Comparison of ENCODE assay signal across 37 cellular contexts in genomic region chr16:5448798-5449197, GRCh38.
DNase-seq lines count a peak whose midpoint lies in the region; ATAC-seq, FAIRE-seq and TF ChIP-seq lines count a peak whose summit lies in the region.
"Had no signal": no experiment of that assay in that cellular context is flagged by ENCODE, and none has a peak within 500 bp of the region (broad histone marks: within the 10 kb centered on the region; RNA-seq: fewer than 3 reads in every experiment).

No MANE protein-coding gene starts in this region.

- no peak for FAIRE-seq in H1 (lab: Jason Lieb, UNC)
- FAIRE-seq: A204.1, A549, D721Med had no signal

- H3K18ac ChIP-seq in H1 (ENCODE audit: extremely low read depth, low read length) = no peak overlapping the region

- no peak overlapping the region for H3K14ac ChIP-seq in H1 (ENCODE audit: insufficient read length)

- peaks cover 8% of the 10 kb centered on the region for H3K27me3 ChIP-seq in NT2/D1 (ENCODE audit: insufficient read depth, insufficient read length)
- H3K27me3 ChIP-seq in H1 (replicated peaks in 1 of 4; ENCODE audit: control insufficient read depth in 3 of 4, extremely low read depth in 1 of 4, insufficient read depth in 3 of 4, low read length in 3 of 4) = no peaks in the 10 kb centered on the region; a peak in 1 of 7 replicates
- peaks cover 31% of the 10 kb centered on the region for H3K27me3 ChIP-seq in endodermal cell (ENCODE audit: control insufficient read depth, insufficient read depth, low read length, poor library complexity, severe bottlenecking)
- H3K27me3 ChIP-seq: BE2C; BLaER1; BLaER1 treated with 17β-estradiol and CSF1 and Interleukin-3, amounts not matched to agents 10 nM and 100 nM had no signal

- H2BK5ac ChIP-seq in H1 (ENCODE audit: low read depth, low read length) = peak overlapping the region; percentile 60

- CTCF ChIA-PET in WTC11 (lab: Charles Lee) (interaction anchor here (1.7 kb wide), 1 partner anchor 42 kb away, joined by 5 read pairs; no protein-coding TSS in a partner anchor), H1 (lab: Charles Lee; ENCODE audit: partially characterized antibody) (interaction anchor here (1.1 to 4.4 kb wide), 8 partner anchors 8 to 42 kb away, joined by 3 to 22 read pairs (median 4); no protein-coding TSS in a partner anchor)

- no peak overlapping the region for H3K56ac ChIP-seq in H1 (replicated peaks; ENCODE audit: insufficient read length, low read depth, low read length)

- no peak overlapping the region for H4K8ac ChIP-seq in H1 (ENCODE audit: extremely low read depth, insufficient read depth, low read length)

- no peak for TF ChIP-seq CTCF in WTC11 (IDR thresholded peaks at IDR 0.05)
- no peak for TF ChIP-seq CTCF in H1 (IDR thresholded peaks at IDR 0.05; ENCODE audit: control extremely low read depth in 1 of 3, insufficient read depth in 1 of 3, low read depth in 1 of 3, low read length in 3 of 3)
- TF ChIP-seq CTCF in endodermal cell (conservative IDR thresholded peaks at IDR 0.05) = no peak
- TF ChIP-seq CTCF in omental fat pad (IDR thresholded peaks at IDR 0.05) = no peak

- ATAC-seq in WTC11 (no peak), omental fat pad (ENCODE audit: low FRiP score) (no peak)
- peak; percentile 5 for ATAC-seq in stimulated activated effector memory CD8-positive, alpha-beta T cell treated with anti-CD3 and anti-CD28 coated beads, Interleukin-12 subunit alpha, Interleukin-12 subunit beta, amount 100 ng/mL, for 72 hours
- ATAC-seq: A549; CD8-positive, alpha-beta T cell had no signal

- H3K79me2 ChIP-seq in H1 (ENCODE audit: control insufficient read depth in 1 of 2, insufficient read depth in 2 of 2, low read length in 2 of 2) = no peaks in the 10 kb centered on the region

- no peak overlapping the region for H4K5ac ChIP-seq in H1 (ENCODE audit: insufficient read length, low read depth, low read length)

- POLR2A ChIA-PET in WTC11 (lab: Charles Lee) (no interaction called here), H1 (lab: Charles Lee; ENCODE audit: partially characterized antibody) (no interaction called here)

- H3K4me2 ChIP-seq in H1 (ENCODE audit: insufficient read depth in 1 of 2, low read depth in 2 of 2, low read length in 2 of 2) = no peak overlapping the region
- H3K4me2 ChIP-seq: A549; BLaER1; BLaER1 treated with 17β-estradiol and CSF1 and Interleukin-3, amounts not matched to agents 10 nM and 100 nM had no signal

- H3K23me2 ChIP-seq in H1 (ENCODE audit: low read depth, low read length) = no peaks in the 10 kb centered on the region

- no peak for TF ChIP-seq EP300 in H1 (IDR thresholded peaks at IDR 0.05; ENCODE audit: borderline replicate concordance in 1 of 2, low read depth in 2 of 2, low read length in 2 of 2)

- no peak overlapping the region for H3K4me3 ChIP-seq in NT2/D1 (ENCODE audit: insufficient read length, low read depth)
- H3K4me3 ChIP-seq in H1 (ENCODE audit: extremely low read depth in 1 of 4, insufficient read depth in 2 of 4, low read depth in 3 of 4, low read length in 4 of 4) = no peak overlapping the region
- no peak overlapping the region for H3K4me3 ChIP-seq in endodermal cell (ENCODE audit: low read length)
- H3K4me3 ChIP-seq: A549; BLaER1; BLaER1 treated with 17β-estradiol and CSF1 and Interleukin-3, amounts not matched to agents 10 nM and 100 nM had no signal

- H3K9me3 Mint-ChIP-seq in WTC11 (peaks cover 28% of the 10 kb centered on the region), endodermal cell (peaks cover 4% of the 10 kb centered on the region)
- H3K9me3 Mint-ChIP-seq in stimulated activated effector memory CD8-positive, alpha-beta T cell treated with anti-CD3 and anti-CD28 coated beads, Interleukin-12 subunit alpha, Interleukin-12 subunit beta, amount 100 ng/mL, for 72 hours = no peaks in the 10 kb centered on the region
- H3K9me3 Mint-ChIP-seq: CD4-positive, alpha-beta T cell; CD8-positive, alpha-beta T cell had no signal

- TF ChIP-seq POLR2A in H1 (IDR thresholded peaks at IDR 0.05; ENCODE audit: control extremely low read depth in 1 of 2, low read depth in 2 of 2, low read length in 2 of 2) = no peak

- H2AFZ ChIP-seq in H1 (ENCODE audit: low read length) = no peak overlapping the region

- no peak overlapping the region for H3K27ac ChIP-seq in H1 (ENCODE audit: low read depth, low read length)
- no peak overlapping the region for H3K27ac ChIP-seq in endodermal cell (ENCODE audit: low read depth, low read length)
- H3K27ac ChIP-seq: 22Rv1; A549; BLaER1; BLaER1 treated with 17β-estradiol and CSF1 and Interleukin-3, amounts not matched to agents 10 nM and 100 nM; C4-2B had no signal

- peak overlapping the region; percentile 76; the same call in 1 of the 2 replicates for H2BK15ac ChIP-seq in H1 (ENCODE audit: low read length)

- H4K20me1 ChIP-seq in H1 (replicated peaks in 1 of 2; ENCODE audit: control insufficient read depth in 1 of 2, insufficient read depth in 2 of 2, low read length in 2 of 2) = no peaks in the 10 kb centered on the region
- H4K20me1 ChIP-seq: BLaER1; BLaER1 treated with 17β-estradiol and CSF1 and Interleukin-3, amounts not matched to agents 10 nM and 100 nM had no signal

- H3K9me3 ChIP-seq in NT2/D1 (ENCODE audit: insufficient read depth, low read length) (no peaks in the 10 kb centered on the region), H1 (ENCODE audit: insufficient read depth in 2 of 2, low read depth in 1 of 2, low read length in 1 of 2) (no peaks in the 10 kb centered on the region), endodermal cell (ENCODE audit: control insufficient read depth, low read length) (no peaks in the 10 kb centered on the region)
- H3K9me3 ChIP-seq: A549, BE2C, BLaER1, Caco-2 had no signal

- H3K9ac ChIP-seq in NT2/D1 (ENCODE audit: insufficient read length, low read depth) (peak overlapping the region; percentile 33), H1 (replicated peaks in 1 of 4; ENCODE audit: extremely low read depth in 1 of 4, low read depth in 3 of 4, low read length in 3 of 4) (no peak overlapping the region), endodermal cell (ENCODE audit: extremely low read depth, low read length, poor library complexity, severe bottlenecking) (no peak overlapping the region)
- H3K9ac ChIP-seq: BLaER1; BLaER1 treated with 17β-estradiol and CSF1 and Interleukin-3, amounts not matched to agents 10 nM and 100 nM had no signal

- no peak overlapping the region for H3K4me3 Mint-ChIP-seq in WTC11
- H3K4me3 Mint-ChIP-seq in stimulated activated effector memory CD8-positive, alpha-beta T cell treated with anti-CD3 and anti-CD28 coated beads, Interleukin-12 subunit alpha, Interleukin-12 subunit beta, amount 100 ng/mL, for 72 hours = no peak overlapping the region
- H3K4me3 Mint-ChIP-seq in endodermal cell = no peak overlapping the region
- H3K4me3 Mint-ChIP-seq: B cell; CD14-positive monocyte; CD4-positive, alpha-beta memory T cell; CD4-positive, alpha-beta T cell; CD4-positive, CD25-positive, alpha-beta regulatory T cell; CD8-positive, alpha-beta memory T cell; CD8-positive, alpha-beta T cell had no signal

- H3K4ac ChIP-seq in H1 (replicated peaks; ENCODE audit: insufficient read length, low read depth, low read length) = no peak overlapping the region

- peak overlapping the region; percentile 76; the same call in 1 of the 2 replicates for H2BK12ac ChIP-seq in H1 (ENCODE audit: low read depth, low read length)

- peaks cover 67% of the 10 kb centered on the region for H3K4me1 Mint-ChIP-seq in WTC11
- no peaks in the 10 kb centered on the region for H3K4me1 Mint-ChIP-seq in stimulated activated effector memory CD8-positive, alpha-beta T cell treated with anti-CD3 and anti-CD28 coated beads, Interleukin-12 subunit alpha, Interleukin-12 subunit beta, amount 100 ng/mL, for 72 hours
- H3K4me1 Mint-ChIP-seq in endodermal cell = peaks cover 32% of the 10 kb centered on the region
- H3K4me1 Mint-ChIP-seq: B cell; CD14-positive monocyte; CD4-positive, alpha-beta memory T cell; CD4-positive, CD25-positive, alpha-beta regulatory T cell; CD8-positive, alpha-beta memory T cell had no signal

- DNase-seq in NT2/D1 (ENCODE audit: low read depth, low spot score) = no peak
- no peak for DNase-seq in WTC11 (ENCODE audit: low spot score)
- DNase-seq in H1 (ENCODE audit: low read depth in 1 of 2, low spot score in 2 of 2) = no peak
- DNase-seq in stimulated activated effector memory CD8-positive, alpha-beta T cell treated with anti-CD3 and anti-CD28 coated beads, Interleukin-12 subunit alpha, Interleukin-12 subunit beta, amount 100 ng/mL, for 72 hours (ENCODE audit: low spot score in 2 of 2) = no peak
- DNase-seq in NCI-H1930 (lab: John Stamatoyannopoulos, UW) = no peak
- no peak for DNase-seq in endodermal cell
- DNase-seq in omental fat pad (ENCODE audit: low spot score) = no peak
- no peak for DNase-seq in stimulated activated CD4-positive, alpha-beta T cell treated with anti-CD3 and anti-CD28 coated beads, Interleukin-2, amount 100 ng/mL, for 48 hours
- DNase-seq: 8988T; ACHN; AML-193; BE2C; C1 segment of cervical spinal cord; Caco-2; Calu3; CD4-positive, alpha-beta memory T cell; CD4-positive, alpha-beta T cell; CD4-positive, CD25-positive, alpha-beta regulatory T cell; CD8-positive, alpha-beta memory T cell; CD8-positive, alpha-beta T cell; COR-L47; DMS 273 treated with DMSO at 0.1 percent for 48 hours; DMS153; DMS53; DMS79; DMS79 treated with DMSO at 0.1 percent for 48 hours; DND-41; EL had no signal

- no peak overlapping the region for H2AK5ac ChIP-seq in H1 (ENCODE audit: low read depth, low read length)

- no peaks in the 10 kb centered on the region for H3K79me1 ChIP-seq in H1 (ENCODE audit: low read depth, low read length)

- H3K36me3 Mint-ChIP-seq in WTC11 (peaks cover 7% of the 10 kb centered on the region; the same call in 1 of the 2 replicates), endodermal cell (ENCODE audit: low read depth) (no peaks in the 10 kb centered on the region)
- peaks cover 4% of the 10 kb centered on the region for H3K36me3 Mint-ChIP-seq in stimulated activated effector memory CD8-positive, alpha-beta T cell treated with anti-CD3 and anti-CD28 coated beads, Interleukin-12 subunit alpha, Interleukin-12 subunit beta, amount 100 ng/mL, for 72 hours
- H3K36me3 Mint-ChIP-seq: CD14-positive monocyte; CD4-positive, alpha-beta memory T cell; CD4-positive, CD25-positive, alpha-beta regulatory T cell; CD8-positive, alpha-beta memory T cell; CD8-positive, alpha-beta T cell had no signal

- H3K23ac ChIP-seq in H1 (ENCODE audit: insufficient read length) = no peak overlapping the region

- no peak for TF ChIP-seq RAD21 in H1 (IDR thresholded peaks at IDR 0.05 in 1 of 2, conservative IDR thresholded peaks at IDR 0.05 in 1 of 2; ENCODE audit: low read depth in 2 of 2, low read length in 2 of 2)

- no peak overlapping the region for H2BK120ac ChIP-seq in H1 (replicated peaks; ENCODE audit: low read depth, low read length)

- H3K4me1 ChIP-seq in NT2/D1 (ENCODE audit: insufficient read depth, insufficient read length) = peaks cover 18% of the 10 kb centered on the region
- H3K4me1 ChIP-seq in H1 (replicated peaks in 1 of 4; ENCODE audit: control insufficient read depth in 3 of 4, insufficient read depth in 4 of 4, low read length in 3 of 4) = peaks cover 20 to 26% (median 21%) of the 10 kb centered on the region in 4 experiments
- H3K4me1 ChIP-seq in endodermal cell (ENCODE audit: control insufficient read depth, insufficient read depth, low read length) = no peaks in the 10 kb centered on the region
- H3K4me1 ChIP-seq: A549; BE2C; BLaER1; BLaER1 treated with 17β-estradiol and CSF1 and Interleukin-3, amounts not matched to agents 10 nM and 100 nM; Caco-2 had no signal

- 91% methylated on average over 8 of the region's 9 CpGs; no CpG with 5 or more reads in 1 of the 2 experiments for WGBS in H1 (ENCODE audit: extremely low coverage in 1 of 2, insufficient coverage in 1 of 2, insufficient read length in 1 of 2, insufficient replicate concordance in 2 of 2, low coverage in 1 of 2, low lambda C conversion rate in 2 of 2, missing lambda C conversion rate in 1 of 2), 2 experiments
- 89 to 97% methylated on average over 5 to 9 of the region's 9 CpGs for WGBS in endodermal cell (ENCODE audit: insufficient coverage in 1 of 2, insufficient read length in 1 of 2), 2 experiments

- H3K36me3 ChIP-seq in NT2/D1 (ENCODE audit: insufficient read depth, insufficient read length, low read length) = no peaks in the 10 kb centered on the region
- no peaks in the 10 kb centered on the region for H3K36me3 ChIP-seq in H1 (ENCODE audit: control insufficient read depth in 2 of 4, insufficient read depth in 4 of 4, low read length in 3 of 4)
- no peaks in the 10 kb centered on the region for H3K36me3 ChIP-seq in endodermal cell (ENCODE audit: control insufficient read depth, insufficient read depth, low read length)
- H3K36me3 ChIP-seq: BE2C; BLaER1; BLaER1 treated with 17β-estradiol and CSF1 and Interleukin-3, amounts not matched to agents 10 nM and 100 nM had no signal

- H3K27ac Mint-ChIP-seq in WTC11 (no peak overlapping the region), endodermal cell (no peak overlapping the region)
- no peak overlapping the region for H3K27ac Mint-ChIP-seq in stimulated activated effector memory CD8-positive, alpha-beta T cell treated with anti-CD3 and anti-CD28 coated beads, Interleukin-12 subunit alpha, Interleukin-12 subunit beta, amount 100 ng/mL, for 72 hours
- H3K27ac Mint-ChIP-seq: B cell; CD14-positive monocyte; CD4-positive, alpha-beta memory T cell; CD4-positive, alpha-beta T cell; CD4-positive, CD25-positive, alpha-beta regulatory T cell; CD8-positive, alpha-beta memory T cell; CD8-positive, alpha-beta T cell had no signal

- peak overlapping the region; percentile 67; the same call in 1 of the 2 replicates for H2BK20ac ChIP-seq in H1 (ENCODE audit: low read length)

- H3K27me3 Mint-ChIP-seq in WTC11 (ENCODE audit: low read depth) (peaks cover 34% of the 10 kb centered on the region), endodermal cell (ENCODE audit: insufficient read depth) (peaks cover 45% of the 10 kb centered on the region)
- H3K27me3 Mint-ChIP-seq: B cell; CD4-positive, CD25-positive, alpha-beta regulatory T cell had no signal

- H4K91ac ChIP-seq in H1 (replicated peaks; ENCODE audit: insufficient read length, low read length) = peak overlapping the region; percentile 61
